8 cellular contexts compared by ENCODE assay signal in the genomic region with DNA sequence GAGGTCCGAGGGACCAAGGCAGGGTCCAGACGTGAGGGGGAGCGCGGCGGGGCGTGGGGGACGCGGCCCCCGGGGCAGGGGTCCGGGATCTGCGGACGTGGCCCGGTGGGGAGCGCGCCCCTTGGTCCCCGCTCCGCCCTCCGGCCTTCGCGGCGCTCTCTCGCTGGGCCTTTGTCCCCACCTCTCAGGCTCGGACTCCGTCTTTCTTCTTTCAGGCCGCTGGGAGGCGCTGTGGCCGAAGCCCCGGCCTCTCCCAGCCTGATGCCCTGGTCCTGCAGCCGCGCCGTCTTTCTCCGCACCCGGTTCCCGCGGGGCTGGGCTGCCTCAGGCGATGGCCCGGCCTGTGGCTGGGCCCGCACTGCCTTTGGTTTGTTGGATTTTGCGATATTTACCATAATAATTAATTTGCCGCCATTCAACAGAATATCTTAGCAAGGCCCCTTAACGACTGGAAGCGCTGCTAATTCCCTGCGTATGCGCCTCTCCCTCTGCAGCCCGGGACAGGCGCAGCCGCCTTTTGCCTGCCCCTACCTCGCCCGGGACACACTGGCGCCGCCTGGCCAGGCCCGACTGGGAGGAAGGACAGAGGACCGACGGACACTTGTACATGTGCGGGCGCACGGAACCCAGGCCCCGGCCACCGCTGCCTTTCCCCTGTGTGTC. TPM values are rescaled to one million over a fixed set of nuclear protein-coding genes. Genes with fewer than 3 reads are reported as not detected.
DNase-seq lines count a peak whose midpoint lies in the region; ATAC-seq and TF ChIP-seq lines count a peak whose summit lies in the region.

No MANE protein-coding gene starts in this region.

- H3K27ac Mint-ChIP-seq in H9: no peak overlapping the region; a peak in 1 of 7 replicates

- H3K23ac ChIP-seq in H9 (ENCODE audit: insufficient read length, low read depth, low read length): no peak overlapping the region

- H3K4me2 ChIP-seq in DND-41 (ENCODE audit: insufficient read depth, low read length) (no peak overlapping the region), H9 (ENCODE audit: insufficient read depth, insufficient read length, low read length) (peak overlapping the region; percentile 9)

- H2BK5ac ChIP-seq in H9 (ENCODE audit: insufficient read length, low read length): no peak overlapping the region

- H3K14ac ChIP-seq in H9 (ENCODE audit: insufficient read depth, low read length): no peak overlapping the region

- H3K4me3 Mint-ChIP-seq in H9: peak overlapping the region; percentile 46 to 71

- peaks cover 8% of the 10 kb centered on the region; the same call in 1 of the 2 replicates for H4K20me1 ChIP-seq in DND-41 (ENCODE audit: insufficient read depth, low read length)
- H4K20me1 ChIP-seq in H9 (ENCODE audit: control insufficient read depth, insufficient read depth, insufficient read length): no peaks in the 10 kb centered on the region

- H3K4me1 Mint-ChIP-seq in H9: peaks cover 55 to 71% of the 10 kb centered on the region in 2 experiments

- H3K4ac ChIP-seq in H9 (ENCODE audit: low read depth, low read length): no peak overlapping the region

- H2BK20ac ChIP-seq in H9 (ENCODE audit: low read depth, low read length, poor library complexity, severe bottlenecking): no peak overlapping the region

- ATAC-seq in DND-41 (ENCODE audit: insufficient read depth, low read depth): no peak
- no peak for ATAC-seq in GM19023 (IDR thresholded peaks at IDR 0.05; ENCODE audit: unreplicated experiment)

- H3K36me3 Mint-ChIP-seq in H9 (ENCODE audit: insufficient read depth in 1 of 3, low read depth in 3 of 3): peaks cover 0 to 13% (median 0%) of the 10 kb centered on the region in 3 experiments; a peak in 5 of 7 replicates

- in situ Hi-C loops in brain microvascular endothelial cell (cut with HindIII; ENCODE audit: low pct_ligation_motif_present, low sequenced_read_pairs): no loop called here

- H3K4me3 ChIP-seq in DND-41 (ENCODE audit: low read depth in 1 of 2, low read length in 2 of 2) (no peak overlapping the region), brain microvascular endothelial cell (ENCODE audit: low read depth, low read length) (peak overlapping the region; percentile 27)

- H3K36me3 ChIP-seq in DND-41 (ENCODE audit: insufficient read depth, low read length) (no peaks in the 10 kb centered on the region), brain microvascular endothelial cell (replicated peaks) (no peaks in the 10 kb centered on the region)

- H3K27ac ChIP-seq in DND-41 (ENCODE audit: low read length) (no peak overlapping the region), H9 (ENCODE audit: insufficient read length, low read depth, low read length) (no peak overlapping the region), brain microvascular endothelial cell (no peak overlapping the region)

- no peak overlapping the region for H2AFZ ChIP-seq in DND-41 (ENCODE audit: low read depth, low read length)
- no peak overlapping the region for H2AFZ ChIP-seq in H9 (ENCODE audit: low read length)

- no peak overlapping the region for H4K8ac ChIP-seq in H9 (replicated peaks; ENCODE audit: insufficient read length, low read depth, low read length)

- H3K56ac ChIP-seq in H9 (ENCODE audit: insufficient read length, low read depth, low read length): no peak overlapping the region

- H2AK5ac ChIP-seq in H9 (ENCODE audit: insufficient read length, low read length): no peak overlapping the region

- H3K9me3 Mint-ChIP-seq in H9: peaks cover 7 to 9% of the 10 kb centered on the region in 2 experiments

- DNase-seq in DND-41: no peak
- DNase-seq in H9: peak; percentile 84
- peak; percentile 20 for DNase-seq in NCI-H226
- peak; percentile 47 for DNase-seq in brain microvascular endothelial cell
- DNase-seq in inferior parietal cortex (ENCODE audit: extremely low spot score): peak; percentile 26
- peak; percentile 39 for DNase-seq in stimulated activated CD4-positive, alpha-beta T cell treated with anti-CD3 and anti-CD28 coated beads, Interleukin-4, amount 100 ng/mL, for 1 hour
- no peak for DNase-seq in NCI-H1105 (lab: John Stamatoyannopoulos, UW)

- H2BK15ac ChIP-seq in H9 (ENCODE audit: low read depth, low read length): no peak overlapping the region

- peaks cover 13% of the 10 kb centered on the region for H3K4me1 ChIP-seq in DND-41 (ENCODE audit: insufficient read depth, low read length)
- peaks cover 3% of the 10 kb centered on the region; the same call in 1 of the 2 replicates for H3K4me1 ChIP-seq in H9 (ENCODE audit: insufficient read depth, low read length)

- peaks cover 17% of the 10 kb centered on the region for H3K27me3 ChIP-seq in DND-41 (ENCODE audit: insufficient read depth, low read length, poor library complexity)
- H3K27me3 ChIP-seq in H9 (ENCODE audit: insufficient read depth, low read length): peaks cover 85% of the 10 kb centered on the region
- H3K27me3 ChIP-seq in brain microvascular endothelial cell (replicated peaks): peaks cover 64% of the 10 kb centered on the region

- H3K27me3 Mint-ChIP-seq in H9 (ENCODE audit: low read depth): peaks cover 99% of the 10 kb centered on the region

- peak; percentile 24 for TF ChIP-seq CTCF in DND-41 (IDR thresholded peaks at IDR 0.05; ENCODE audit: borderline replicate concordance, extremely low read depth, low read length, poor library complexity, severe bottlenecking)
- peak; percentile 96 for TF ChIP-seq CTCF in H9 (conservative IDR thresholded peaks at IDR 0.05)
- peak; percentile 82 for TF ChIP-seq CTCF in brain microvascular endothelial cell (IDR thresholded peaks at IDR 0.05; ENCODE audit: low read depth, low read length, missing control alignments)

- no peak overlapping the region for H4K91ac ChIP-seq in H9 (ENCODE audit: insufficient read length, low read depth, low read length)

- H3K79me1 ChIP-seq in H9 (ENCODE audit: insufficient read depth, low read depth, low read length, poor library complexity, severe bottlenecking): no peaks in the 10 kb centered on the region

- H3K9ac ChIP-seq in DND-41 (ENCODE audit: low read depth, low read length) (no peak overlapping the region), H9 (ENCODE audit: extremely low read depth, insufficient read length, low read length) (no peak overlapping the region)

- H3K18ac ChIP-seq in H9 (ENCODE audit: insufficient read length, low read depth, low read length): no peak overlapping the region

- no peak overlapping the region for H2BK120ac ChIP-seq in H9 (ENCODE audit: low read depth, low read length, poor library complexity, severe bottlenecking)

- H2BK12ac ChIP-seq in H9 (ENCODE audit: insufficient read length, low read depth, low read length): no peak overlapping the region

- peaks cover 19% of the 10 kb centered on the region for H3K23me2 ChIP-seq in H9 (ENCODE audit: insufficient read length, low read depth, low read length, poor library complexity, severe bottlenecking)

- no peak overlapping the region for H3T11ph ChIP-seq in H9 (ENCODE audit: low read length)

- H4K5ac ChIP-seq in H9 (ENCODE audit: insufficient read length, low read depth, low read length): no peak overlapping the region

- H3K9me3 ChIP-seq in DND-41 (ENCODE audit: insufficient read depth, low read length, severe bottlenecking) (no peaks in the 10 kb centered on the region), H9 (ENCODE audit: control insufficient read depth, low read depth, low read length) (no peaks in the 10 kb centered on the region)

- H3K79me2 ChIP-seq in DND-41 (ENCODE audit: insufficient read depth, low read length) (no peaks in the 10 kb centered on the region), H9 (ENCODE audit: insufficient read depth, low read length) (no peaks in the 10 kb centered on the region)

- no CpG with 5 or more reads among the region's 59 CpGs for WGBS in H9 (ENCODE audit: extremely low coverage, insufficient read length, low lambda C conversion rate)

RNA-seq across cellular contexts. Expression of gene SIX3, which starts 10.8 kb away (rescaled TPM):
- 0.35 and 0.55 TPM in 2 replicates for total RNA-seq in H9 (2021)

RNA-seq across cellular contexts. Expression of gene SIX2, which starts 57.0 kb away (rescaled TPM):
- total RNA-seq in H9 (2021): 0.15 TPM in 1 of 2 replicates, not detected in the other

Comparison
In these comparisons a context has a peak if more than half of its experiments do, and no peak if none do; other contexts are left out.
1. DNase-seq: peak in H9 (single experiment), NCI-H226 (single experiment), brain microvascular endothelial cell (single experiment), inferior parietal cortex (single experiment) and stimulated activated CD4-positive, alpha-beta T cell treated with anti-CD3 and anti-CD28 coated beads, Interleukin-4, amount 100 ng/mL, for 1 hour (single experiment); none in DND-41 (single experiment) and NCI-H1105 (single experiment).
2. CTCF ChIP-seq: peak in every context shown above with its lines; median percentile 96 in H9; 82 in brain microvascular endothelial cell; 24 in DND-41.